22 cellular contexts compared by ENCODE assay signal in the genomic region with DNA sequence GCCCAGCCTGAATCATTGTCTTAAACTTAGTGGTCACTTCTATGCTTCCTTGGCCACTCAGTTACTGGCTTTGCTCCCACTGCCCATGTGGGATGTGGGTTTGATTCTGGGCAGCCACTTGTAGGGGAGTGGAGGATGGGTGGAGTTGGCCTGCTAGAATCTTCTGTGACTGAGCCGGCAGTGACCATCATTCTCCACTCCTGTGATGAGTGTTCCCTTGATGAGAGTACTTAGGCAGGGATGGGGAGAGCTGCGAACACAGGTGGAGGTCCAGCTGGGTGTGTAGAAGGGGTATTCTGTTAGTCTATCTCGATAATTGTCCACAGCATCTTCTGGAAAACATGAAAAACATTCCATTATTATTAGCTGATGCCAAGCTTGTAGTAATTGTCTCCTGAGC.
"Had no signal": no experiment of that assay in that cellular context is flagged by ENCODE, and none has a peak within 500 bp of the region (broad histone marks: within the 10 kb centered on the region; RNA-seq: fewer than 3 reads in every experiment).

No MANE protein-coding gene starts in this region.

- H3K4me3 ChIP-seq: gastroesophageal sphincter, left lung, lower lobe of right lung, skin epidermis, suprapubic skin, thyroid gland had no signal

- H3K4me1 ChIP-seq: gastroesophageal sphincter, suprapubic skin had no signal

- ATAC-seq: esophagus mucosa, gastroesophageal sphincter, left lung, lower lobe of right lung, sciatic nerve had no signal

- H3K27ac ChIP-seq: gastroesophageal sphincter, left lung, lower lobe of right lung, neutrophil, skin epidermis, suprapubic skin, thyroid gland had no signal

- H3K27me3 ChIP-seq: left lung, neutrophil, thyroid gland had no signal

- H3K4me1 Mint-ChIP-seq: memory B cell had no signal

- H3K27ac Mint-ChIP-seq: immature natural killer cell, memory B cell, nephron progenitor cell, type B pancreatic cell had no signal

- H3K36me3 ChIP-seq: suprapubic skin, thyroid gland had no signal

- FAIRE-seq: endometrium, keratinocyte, urothelium cell line had no signal

- H3K9me3 ChIP-seq: gastroesophageal sphincter, left lung, lower lobe of right lung, neutrophil, suprapubic skin, thyroid gland had no signal

- H3K4me3 Mint-ChIP-seq: immature natural killer cell, memory B cell, naive B cell, nephron progenitor cell, type B pancreatic cell had no signal

- H3K9me3 Mint-ChIP-seq: immature natural killer cell had no signal

- DNase-seq: effector memory CD4-positive, alpha-beta T cell; foreskin fibroblast; immature natural killer cell; left lung; lower lobe of right lung; midbrain; naive B cell; nephron progenitor cell; stimulated activated CD4-positive, alpha-beta T cell treated with anti-CD3 and anti-CD28 coated beads, Interleukin-2, amount 100 ng/mL, for 48 hours; stimulated activated naive CD8-positive, alpha-beta T cell treated with anti-CD3 and anti-CD28 coated beads, Interleukin-15, Interleukin-2, amounts not matched to agents 100 U/mL and 50 U/mL, for 24 hours; thyroid gland had no signal
